8 cellular contexts compared by ENCODE assay signal in genomic region chr3:122515020-122515468, GRCh38. TPM values are rescaled to one million over a fixed set of nuclear protein-coding genes. Genes with fewer than 3 reads are reported as not detected.
A peak's percentile ranks its signal among the peaks of the same experiment; 100 is the strongest.
DNase-seq lines count a peak whose midpoint lies in the region; ATAC-seq, FAIRE-seq and TF ChIP-seq lines count a peak whose summit lies in the region.

No MANE protein-coding gene starts in this region.

- no peak for FAIRE-seq in astrocyte (lab: Jason Lieb, UNC)
- FAIRE-seq in HepG2 (lab: Jason Lieb, UNC), result no peak

- peaks cover 2% of the 10 kb centered on the region for H3K9me3 Mint-ChIP-seq in activated T-cell treated with anti-CD3 and anti-CD28 coated beads, Interleukin-2, amount 50 U/mL, for 4 hours
- H3K9me3 Mint-ChIP-seq in astrocyte (ENCODE audit: unreplicated experiment), result no peaks in the 10 kb centered on the region

- peak overlapping the region; percentile 95 for H3K27ac ChIP-seq in astrocyte (ENCODE audit: low read depth, low read length)
- peak overlapping the region; percentile 97 for H3K27ac ChIP-seq in HepG2 (ENCODE audit: extremely low read length, insufficient read depth, low read length)
- peak overlapping the region in 3 of 4 donors; percentile 89 to 98 (median 97) for H3K27ac ChIP-seq in tibial nerve

- POLR2A ChIA-PET in HepG2 (lab: Yijun Ruan, JAX), result interaction anchor here (0.8 to 1.5 kb wide), 9 partner anchors 11 to 279 kb away, joined by 3 to 12 read pairs (median 4); partner anchors contain the start of genes DTX3L, HSPBAP1, PARP14 and PARP9

- in situ Hi-C loops in HepG2 (cut with HindIII; ENCODE audit: extremely low pct_ligation_motif_present, low pct_unique_long_range_greater_than_20kb), result no loop called here

- H4K20me1 ChIP-seq in astrocyte (ENCODE audit: insufficient read depth, low read length), result peaks cover 41% of the 10 kb centered on the region
- peaks cover 29% of the 10 kb centered on the region for H4K20me1 ChIP-seq in HepG2 (ENCODE audit: insufficient read depth, low read length)

- peaks cover 12% of the 10 kb centered on the region for H3K36me3 Mint-ChIP-seq in activated T-cell treated with anti-CD3 and anti-CD28 coated beads, Interleukin-2, amount 50 U/mL, for 4 hours (ENCODE audit: insufficient read depth)
- H3K36me3 Mint-ChIP-seq in astrocyte (ENCODE audit: low read depth, unreplicated experiment), result no peaks in the 10 kb centered on the region

- ATAC-seq in activated T-cell treated with anti-CD3 and anti-CD28 coated beads, Interleukin-2, amount 50 U/mL, for 4 hours, result no peak
- no peak for ATAC-seq in HepG2
- ATAC-seq in HG03442 (IDR thresholded peaks at IDR 0.05; ENCODE audit: unreplicated experiment), result no peak

- H3K27ac Mint-ChIP-seq in astrocyte (ENCODE audit: unreplicated experiment), result peak overlapping the region; percentile 34

- H3K36me3 ChIP-seq in astrocyte (ENCODE audit: insufficient read depth, low read length), result no peaks in the 10 kb centered on the region
- H3K36me3 ChIP-seq in HepG2 (replicated peaks in 1 of 2; ENCODE audit: control insufficient read depth in 1 of 2, insufficient read depth in 2 of 2, low read length in 2 of 2), result no peaks in the 10 kb centered on the region
- no peaks in the 10 kb centered on the region for H3K36me3 ChIP-seq in tibial nerve

- no TSS peak for BruUV-seq in HepG2 (replicated peaks; lab: Mats Ljungman, UMichigan)

- WGBS in HepG2 (ENCODE audit: low lambda C conversion rate), result 27% methylated on average over 16 of the region's 19 CpGs
- WGBS in tibial nerve, 2 donors, result 41 to 45% methylated on average over 19 of the region's 19 CpGs

- intact Hi-C loops in HepG2 (cut with micrococcal nuclease; ENCODE audit: unreplicated experiment), result no loop called here

- TF ChIP-seq RAD21 in HepG2 (CRISPR knock-in tag; IDR thresholded peaks at IDR 0.05), result no peak

- H3K9me3 ChIP-seq in astrocyte (ENCODE audit: insufficient read depth, low read depth, low read length) (no peaks in the 10 kb centered on the region), HepG2 (ENCODE audit: low read length) (no peaks in the 10 kb centered on the region), tibial nerve (no peaks in the 10 kb centered on the region)

- TF ChIP-seq EP300 in HepG2 (IDR thresholded peaks at IDR 0.05; ENCODE audit: low read depth in 2 of 2, low read length in 2 of 2), result no peak
- TF ChIP-seq EP300 in HepG2 (CRISPR knock-in tag; IDR thresholded peaks at IDR 0.05; ENCODE audit: borderline replicate concordance), result no peak
- TF ChIP-seq EP300 in tibial nerve (IDR thresholded peaks at IDR 0.05), result no peak

- H3K27me3 ChIP-seq in astrocyte (ENCODE audit: insufficient read depth, low read length) (peaks cover 7% of the 10 kb centered on the region), HepG2 (ENCODE audit: control insufficient read depth in 1 of 2, insufficient read depth in 2 of 2, low read length in 2 of 2) (no peaks in the 10 kb centered on the region; a peak in 1 of 5 replicates), tibial nerve (no peaks in the 10 kb centered on the region)

- DNase-seq in activated T-cell treated with anti-CD3 and anti-CD28 coated beads, Interleukin-2, amount 50 U/mL, for 4 hours, result no peak
- DNase-seq in activated T-cell treated with anti-CD3 and anti-CD28 coated beads, Interleukin-2, amount 50 U/mL, for 48 hours, result no peak
- DNase-seq in astrocyte (ENCODE audit: low read depth), result no peak
- no peak for DNase-seq in HepG2 (ENCODE audit: low spot score)
- DNase-seq in tibial nerve (ENCODE audit: low spot score in 2 of 2), result no peak
- DNase-seq in epidermal melanocyte (ENCODE audit: insufficient read length, low spot score), result no peak
- DNase-seq in NCI-H2171 (lab: John Stamatoyannopoulos, UW), result no peak

- H3K27me3 Mint-ChIP-seq in activated T-cell treated with anti-CD3 and anti-CD28 coated beads, Interleukin-2, amount 50 U/mL, for 4 hours (ENCODE audit: low read depth), result no peaks in the 10 kb centered on the region
- no peaks in the 10 kb centered on the region for H3K27me3 Mint-ChIP-seq in astrocyte (ENCODE audit: low read depth, unreplicated experiment)

- H3K4me1 Mint-ChIP-seq in activated T-cell treated with anti-CD3 and anti-CD28 coated beads, Interleukin-2, amount 50 U/mL, for 4 hours (ENCODE audit: low read depth), result peaks cover 34% of the 10 kb centered on the region
- peaks cover 23% of the 10 kb centered on the region for H3K4me1 Mint-ChIP-seq in astrocyte (ENCODE audit: low read depth, unreplicated experiment)

- H2AFZ ChIP-seq in astrocyte (ENCODE audit: low read depth, low read length) (peak overlapping the region; percentile 87), HepG2 (ENCODE audit: low read length) (peak overlapping the region; percentile 80)

- CTCF ChIA-PET in HepG2 (lab: Yijun Ruan, JAX; ENCODE audit: low intra/inter-chr PET ratio, low total read pairs), result no interaction called here

- TF ChIP-seq POLR2A in HepG2 (IDR thresholded peaks at IDR 0.05; ENCODE audit: insufficient read depth in 1 of 2, low read depth in 2 of 2, low read length in 2 of 2) (no peak), tibial nerve (IDR thresholded peaks at IDR 0.05) (no peak)

- H3K79me2 ChIP-seq in astrocyte (ENCODE audit: insufficient read depth, low read length), result peaks cover 41% of the 10 kb centered on the region
- peaks cover 39% of the 10 kb centered on the region for H3K79me2 ChIP-seq in HepG2 (ENCODE audit: insufficient read depth, low read length)

- H3K9ac ChIP-seq in astrocyte (ENCODE audit: low read length) (peak overlapping the region; percentile 95), HepG2 (ENCODE audit: insufficient read depth, low read depth, low read length) (peak overlapping the region; percentile 98)

- peak overlapping the region; percentile 88 for H3K4me2 ChIP-seq in astrocyte (ENCODE audit: low read length)
- peak overlapping the region; percentile 97 for H3K4me2 ChIP-seq in HepG2 (ENCODE audit: low read depth, low read length)

- H3K4me3 ChIP-seq in astrocyte (ENCODE audit: insufficient read depth, low read depth, low read length) (peak overlapping the region; percentile 85), HepG2 (replicated peaks in 1 of 3; ENCODE audit: insufficient read depth in 1 of 3, low read depth in 2 of 3, low read length in 3 of 3) (peak overlapping the region; percentile 45 to 89 (median 79)), tibial nerve (peak overlapping the region; percentile 53 to 95 (median 82))

- H3K4me1 ChIP-seq in astrocyte (ENCODE audit: insufficient read depth, low read length), result peaks cover 10% of the 10 kb centered on the region
- peaks cover 54% of the 10 kb centered on the region for H3K4me1 ChIP-seq in HepG2 (ENCODE audit: insufficient read depth, low read length)
- peaks cover 0 to 31% (median 19%) of the 10 kb centered on the region in 4 donors for H3K4me1 ChIP-seq in tibial nerve

- no peak for TF ChIP-seq CTCF in astrocyte (IDR thresholded peaks at IDR 0.05; ENCODE audit: insufficient read depth, low read depth, low read length)
- TF ChIP-seq CTCF in HepG2 (CRISPR knock-in tag; IDR thresholded peaks at IDR 0.05), result no peak
- TF ChIP-seq CTCF in tibial nerve (IDR thresholded peaks at IDR 0.05), result no peak

- H3K4me3 Mint-ChIP-seq in activated T-cell treated with anti-CD3 and anti-CD28 coated beads, Interleukin-2, amount 50 U/mL, for 4 hours, result peak overlapping the region; percentile 84
- peak overlapping the region; percentile 85 for H3K4me3 Mint-ChIP-seq in astrocyte (ENCODE audit: unreplicated experiment)

RNA-seq across cellular contexts. Expression of gene KPNA1, which starts 0.3 kb away (rescaled TPM):
- total RNA-seq in activated T-cell treated with anti-CD3 and anti-CD28 coated beads, Interleukin-2, amount 50 U/mL, for 4 hours, result 10 to 100 TPM; 56.4 to 61.2 (median 61.2) TPM
- total RNA-seq in astrocyte (160 and 165 TPM in 2 replicates), HepG2 (2016; rRNA removed; fragmentation: Illumina TruSeq; extraction: Trizol) (30.0 and 49.7 TPM in 2 replicates), tibial nerve (10 to 100 TPM; 36.8 to 46.5 (median 41.8) TPM)
- 4.1 and 5.0 TPM in 2 replicates for total RNA-seq in HepG2 (2016; cell fraction: cytosol; rRNA removed; fragmentation: Illumina TruSeq; extraction: Trizol; ENCODE audit: low read depth)
- total RNA-seq in HepG2 (2016; cell fraction: insoluble cytoplasmic fraction; rRNA removed; fragmentation: Illumina TruSeq; extraction: Trizol), result 28.3 and 45.9 TPM in 2 replicates
- 6.0 and 6.7 TPM in 2 replicates for total RNA-seq in HepG2 (2016; cell fraction: membrane; rRNA removed; fragmentation: Illumina TruSeq; extraction: Trizol)
- total RNA-seq in HepG2 (2016; cell fraction: nucleus; rRNA removed; fragmentation: Illumina TruSeq; extraction: Trizol), result 27.0 and 29.3 TPM in 2 replicates
- 14.7 and 15.4 TPM in 2 replicates for polyA plus RNA-seq in HepG2 (2011; rRNA removed)
- 11.8 and 17.4 TPM in 2 replicates for polyA plus RNA-seq in HepG2 (2011; cell fraction: cytosol; rRNA removed)
- polyA plus RNA-seq in HepG2 (2011; cell fraction: nucleus; rRNA removed), result 10.3 and 14.5 TPM in 2 replicates
- 19.7 and 22.5 TPM in 2 replicates for polyA plus RNA-seq in HepG2 (2012)
- polyA plus RNA-seq in HepG2 (2016; cell fraction: cytosol; fragmentation: Illumina TruSeq; extraction: Trizol; ENCODE audit: low read depth), result 1.1 and 1.4 TPM in 2 replicates
- polyA plus RNA-seq in HepG2 (2016; cell fraction: insoluble cytoplasmic fraction; fragmentation: Illumina TruSeq; extraction: Trizol; ENCODE audit: low read depth), result 53.6 and 54.5 TPM in 2 replicates
- polyA plus RNA-seq in HepG2 (2016; cell fraction: membrane; fragmentation: Illumina TruSeq; extraction: Trizol; ENCODE audit: low read depth), result 3.3 and 3.8 TPM in 2 replicates
- 33.7 and 36.9 TPM in 2 replicates for polyA plus RNA-seq in HepG2 (2016; cell fraction: nucleus; fragmentation: Illumina TruSeq; extraction: Trizol; ENCODE audit: insufficient read depth, low read depth)
- polyA minus RNA-seq in HepG2 (2011; rRNA and poly(A)+ RNA removed; ENCODE audit: low replicate concordance), result 21.2 and 58.7 TPM in 2 replicates
- polyA minus RNA-seq in HepG2 (2011; cell fraction: cytosol; rRNA and poly(A)+ RNA removed), result 14.3 and 28.6 TPM in 2 replicates
- 25.8 and 29.0 TPM in 2 replicates for polyA minus RNA-seq in HepG2 (2011; cell fraction: nucleus; rRNA and poly(A)+ RNA removed)

RNA-seq across cellular contexts. Expression of gene PARP9, which starts 49.1 kb away (rescaled TPM):
- 10 to 100 TPM; 18.2 to 30.9 (median 20.3) TPM for total RNA-seq in activated T-cell treated with anti-CD3 and anti-CD28 coated beads, Interleukin-2, amount 50 U/mL, for 4 hours
- total RNA-seq in astrocyte (74.1 and 86.0 TPM in 2 replicates), HepG2 (2016; rRNA removed; fragmentation: Illumina TruSeq; extraction: Trizol) (10.6 and 12.5 TPM in 2 replicates), tibial nerve (10 to 100 TPM; 16.1 to 32.6 (median 22.4) TPM)
- 2.5 and 3.5 TPM in 2 replicates for total RNA-seq in HepG2 (2016; cell fraction: cytosol; rRNA removed; fragmentation: Illumina TruSeq; extraction: Trizol; ENCODE audit: low read depth)
- 9.8 and 12.9 TPM in 2 replicates for total RNA-seq in HepG2 (2016; cell fraction: insoluble cytoplasmic fraction; rRNA removed; fragmentation: Illumina TruSeq; extraction: Trizol)
- 3.6 and 4.5 TPM in 2 replicates for total RNA-seq in HepG2 (2016; cell fraction: membrane; rRNA removed; fragmentation: Illumina TruSeq; extraction: Trizol)
- total RNA-seq in HepG2 (2016; cell fraction: nucleus; rRNA removed; fragmentation: Illumina TruSeq; extraction: Trizol), result 6.9 and 7.6 TPM in 2 replicates
- 6.5 and 7.0 TPM in 2 replicates for polyA plus RNA-seq in HepG2 (2011; rRNA removed)
- 2.3 and 5.1 TPM in 2 replicates for polyA plus RNA-seq in HepG2 (2011; cell fraction: cytosol; rRNA removed)
- polyA plus RNA-seq in HepG2 (2011; cell fraction: nucleus; rRNA removed), result 4.4 and 8.2 TPM in 2 replicates
- 2.5 and 4.0 TPM in 2 replicates for polyA plus RNA-seq in HepG2 (2012)
- polyA plus RNA-seq in HepG2 (2016; cell fraction: cytosol; fragmentation: Illumina TruSeq; extraction: Trizol; ENCODE audit: low read depth), result 0.59 and 0.62 TPM in 2 replicates
- 11.1 TPM in 2 replicates for polyA plus RNA-seq in HepG2 (2016; cell fraction: insoluble cytoplasmic fraction; fragmentation: Illumina TruSeq; extraction: Trizol; ENCODE audit: low read depth)
- 1.4 and 1.9 TPM in 2 replicates for polyA plus RNA-seq in HepG2 (2016; cell fraction: membrane; fragmentation: Illumina TruSeq; extraction: Trizol; ENCODE audit: low read depth)
- 11.1 and 11.3 TPM in 2 replicates for polyA plus RNA-seq in HepG2 (2016; cell fraction: nucleus; fragmentation: Illumina TruSeq; extraction: Trizol; ENCODE audit: insufficient read depth, low read depth)
- 2.0 and 5.7 TPM in 2 replicates for polyA minus RNA-seq in HepG2 (2011; rRNA and poly(A)+ RNA removed; ENCODE audit: low replicate concordance)
- 2.5 and 3.1 TPM in 2 replicates for polyA minus RNA-seq in HepG2 (2011; cell fraction: cytosol; rRNA and poly(A)+ RNA removed)
- polyA minus RNA-seq in HepG2 (2011; cell fraction: nucleus; rRNA and poly(A)+ RNA removed), result 4.0 and 7.0 TPM in 2 replicates

RNA-seq across cellular contexts. Expression of gene DTX3L, which starts 49.1 kb away (rescaled TPM):
- total RNA-seq in activated T-cell treated with anti-CD3 and anti-CD28 coated beads, Interleukin-2, amount 50 U/mL, for 4 hours, result 10 to 100 TPM; 21.6 to 36.5 (median 25.2) TPM
- 81.2 and 86.3 TPM in 2 replicates for total RNA-seq in astrocyte
- 10.9 and 19.2 TPM in 2 replicates for total RNA-seq in HepG2 (2016; rRNA removed; fragmentation: Illumina TruSeq; extraction: Trizol)
- 1.1 and 1.5 TPM in 2 replicates for total RNA-seq in HepG2 (2016; cell fraction: cytosol; rRNA removed; fragmentation: Illumina TruSeq; extraction: Trizol; ENCODE audit: low read depth)
- total RNA-seq in HepG2 (2016; cell fraction: insoluble cytoplasmic fraction; rRNA removed; fragmentation: Illumina TruSeq; extraction: Trizol), result 10.7 and 16.9 TPM in 2 replicates
- 7.0 and 7.7 TPM in 2 replicates for total RNA-seq in HepG2 (2016; cell fraction: membrane; rRNA removed; fragmentation: Illumina TruSeq; extraction: Trizol)
- total RNA-seq in HepG2 (2016; cell fraction: nucleus; rRNA removed; fragmentation: Illumina TruSeq; extraction: Trizol), result 7.4 and 8.7 TPM in 2 replicates
- 2.5 and 3.2 TPM in 2 replicates for polyA plus RNA-seq in HepG2 (2011; rRNA removed)
- 1.7 and 3.2 TPM in 2 replicates for polyA plus RNA-seq in HepG2 (2011; cell fraction: cytosol; rRNA removed)
- 1.7 and 2.8 TPM in 2 replicates for polyA plus RNA-seq in HepG2 (2011; cell fraction: nucleus; rRNA removed)
- 4.4 and 5.3 TPM in 2 replicates for polyA plus RNA-seq in HepG2 (2012)
- polyA plus RNA-seq in HepG2 (2016; cell fraction: cytosol; fragmentation: Illumina TruSeq; extraction: Trizol; ENCODE audit: low read depth), result 0.57 TPM in 2 replicates
- 12.1 and 15.2 TPM in 2 replicates for polyA plus RNA-seq in HepG2 (2016; cell fraction: insoluble cytoplasmic fraction; fragmentation: Illumina TruSeq; extraction: Trizol; ENCODE audit: low read depth)
- polyA plus RNA-seq in HepG2 (2016; cell fraction: membrane; fragmentation: Illumina TruSeq; extraction: Trizol; ENCODE audit: low read depth), result 2.5 and 2.9 TPM in 2 replicates
- polyA plus RNA-seq in HepG2 (2016; cell fraction: nucleus; fragmentation: Illumina TruSeq; extraction: Trizol; ENCODE audit: insufficient read depth, low read depth), result 9.0 and 9.5 TPM in 2 replicates
- polyA minus RNA-seq in HepG2 (2011; rRNA and poly(A)+ RNA removed; ENCODE audit: low replicate concordance), result 3.0 and 6.0 TPM in 2 replicates
- polyA minus RNA-seq in HepG2 (2011; cell fraction: cytosol; rRNA and poly(A)+ RNA removed), result 5.5 and 9.3 TPM in 2 replicates
- polyA minus RNA-seq in HepG2 (2011; cell fraction: nucleus; rRNA and poly(A)+ RNA removed), result 3.1 and 6.0 TPM in 2 replicates
- 10 to 100 TPM; 14.9 to 23.2 (median 18.9) TPM for total RNA-seq in tibial nerve
